Comparison of ENCODE assay signal across 36 cellular contexts in the genomic region with DNA sequence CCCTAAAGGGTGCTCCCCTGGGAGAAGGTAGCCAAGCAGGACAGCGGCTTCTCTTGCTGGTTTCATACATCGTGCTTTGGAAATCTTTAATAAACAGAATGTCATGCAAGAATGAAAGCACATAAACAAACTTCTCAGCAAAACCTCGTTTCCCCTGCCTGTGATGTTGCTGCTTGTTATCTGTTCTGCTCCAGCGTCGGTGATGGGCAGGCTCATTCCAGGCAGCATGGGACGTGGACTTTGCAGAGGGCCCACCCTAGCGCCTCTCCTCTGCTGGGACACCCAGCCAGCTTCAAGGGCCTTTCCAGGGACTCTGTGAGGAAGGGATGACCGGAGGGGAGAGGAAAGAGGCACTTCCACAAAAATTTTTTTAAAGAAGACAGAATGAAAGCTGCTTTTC.
"Had no signal": no experiment of that assay in that cellular context is flagged by ENCODE, and none has a peak within 500 bp of the region (broad histone marks: within the 10 kb centered on the region; RNA-seq: fewer than 3 reads in every experiment).

No MANE protein-coding gene starts in this region.

- H3K27ac ChIP-seq: brain microvascular endothelial cell, coronary artery, dorsolateral prefrontal cortex, esophagus muscularis mucosa, foreskin keratinocyte, gastrocnemius medialis, heart left ventricle, WERI-Rb-1 had no signal

- H3K4me1 Mint-ChIP-seq: activated T-helper 17 cell treated with anti-CD3 and anti-CD28 coated beads, Interleukin-2, amount 50 U/mL, for 72 hours; central memory CD8-positive, alpha-beta T cell had no signal

- H3K9me3 Mint-ChIP-seq: activated B cell treated with CpG ODN at 0.5 μM for 24 hours; activated CD8-positive, alpha-beta T cell treated with anti-CD3 and anti-CD28 coated beads for 36 hours; activated T-cell treated with anti-CD3 and anti-CD28 coated beads, Interleukin-2, amount 50 U/mL, for 24 hours; activated T-helper 17 cell treated with anti-CD3 and anti-CD28 coated beads, Interleukin-2, amount 50 U/mL, for 72 hours; central memory CD8-positive, alpha-beta T cell; T-cell; T-helper 1 cell treated with Interleukin-12 subunit alpha and Interleukin-12 subunit beta and Interleukin-4 antibody, amounts not matched to agents 30 μg/mL and 1 μg/mL, for 36 hours had no signal

- H3K36me3 ChIP-seq: brain microvascular endothelial cell, esophagus muscularis mucosa, gastrocnemius medialis, heart left ventricle, WERI-Rb-1 had no signal

- H3K9me3 ChIP-seq: esophagus muscularis mucosa, gastrocnemius medialis, heart left ventricle had no signal

- H3K36me3 Mint-ChIP-seq: activated naive CD8-positive, alpha-beta T cell; T-cell had no signal

- DNase-seq: activated B cell treated with CpG ODN at 0.5 μM for 24 hours; activated CD4-positive, alpha-beta T cell treated with anti-CD3 and anti-CD28 coated beads for 48 hours; activated CD4-positive, alpha-beta T cell treated with anti-CD3 and anti-CD28 coated beads, Interleukin-2, amount 50 U/mL, for 1 hour; activated CD4-positive, alpha-beta T cell treated with anti-CD3 and anti-CD28 coated beads, Interleukin-2, amount 50 U/mL, for 48 hours; activated CD8-positive, alpha-beta memory T cell treated with anti-CD3 and anti-CD28 coated beads for 24 hours; activated CD8-positive, alpha-beta memory T cell treated with anti-CD3 and anti-CD28 coated beads, Interleukin-2, amount 50 U/mL, for 4 hours; activated CD8-positive, alpha-beta T cell treated with anti-CD3 and anti-CD28 coated beads for 36 hours; activated effector memory CD4-positive, alpha-beta T cell treated with Interleukin-2 at 50 U/mL for 16 hours; activated gamma-delta T cell treated with Interleukin-2 at 50 U/mL for 16 hours; activated naive CD4-positive, alpha-beta T cell treated with anti-CD3 and anti-CD28 coated beads, Interleukin-2, amount 50 U/mL, for 16 hours; activated naive CD4-positive, alpha-beta T cell treated with Interleukin-2 at 50 U/mL for 16 hours; activated T-cell treated with anti-CD3 and anti-CD28 coated beads for 4 hours; activated T-cell treated with anti-CD3 and anti-CD28 coated beads, Interleukin-2, amount 50 U/mL, for 24 hours; amniotic stem cell; anterior cingulate cortex; brain microvascular endothelial cell; dorsolateral prefrontal cortex; effector memory CD4-positive, alpha-beta T cell; erythroblast; foreskin keratinocyte; gastrocnemius medialis; glutamatergic neuron; heart left ventricle; T-cell; T1000; WERI-Rb-1 had no signal

- FAIRE-seq: astrocyte, bronchial epithelial cell had no signal

- H3K4me3 Mint-ChIP-seq: activated B cell treated with CpG ODN at 0.5 μM for 24 hours; activated CD8-positive, alpha-beta T cell treated with anti-CD3 and anti-CD28 coated beads for 36 hours; activated naive CD8-positive, alpha-beta T cell; activated T-cell treated with anti-CD3 and anti-CD28 coated beads, Interleukin-2, amount 50 U/mL, for 24 hours; activated T-helper 17 cell treated with anti-CD3 and anti-CD28 coated beads, Interleukin-2, amount 50 U/mL, for 72 hours; central memory CD8-positive, alpha-beta T cell; dendritic cell treated with granulocyte-macrophage colony-stimulating factor and Interleukin-4, amounts not matched to agents 40 ng/mL and 50 ng/mL, for 4 days; T-cell; T-helper 1 cell treated with Interleukin-12 subunit alpha and Interleukin-12 subunit beta and Interleukin-4 antibody, amounts not matched to agents 30 μg/mL and 1 μg/mL, for 36 hours had no signal

- H3K4me1 ChIP-seq: foreskin keratinocyte, gastrocnemius medialis had no signal

- H3K4me3 ChIP-seq: coronary artery, dorsolateral prefrontal cortex, esophagus muscularis mucosa, gastrocnemius medialis, heart left ventricle had no signal

- H3K27me3 ChIP-seq: brain microvascular endothelial cell, dorsolateral prefrontal cortex, esophagus muscularis mucosa, foreskin keratinocyte, gastrocnemius medialis, heart left ventricle had no signal

- H3K27me3 Mint-ChIP-seq: activated T-cell treated with anti-CD3 and anti-CD28 coated beads, Interleukin-2, amount 50 U/mL, for 24 hours; activated T-helper 17 cell treated with anti-CD3 and anti-CD28 coated beads, Interleukin-2, amount 50 U/mL, for 72 hours; central memory CD8-positive, alpha-beta T cell had no signal

- ATAC-seq: activated CD4-positive, CD25-positive, alpha-beta regulatory T cell treated with anti-CD3 and anti-CD28 coated beads, Interleukin-2, amount 50 U/mL, for 24 hours; activated CD8-positive, alpha-beta T cell treated with anti-CD3 and anti-CD28 coated beads for 36 hours; activated T-helper 17 cell treated with anti-CD3 and anti-CD28 coated beads, Interleukin-2, amount 50 U/mL, for 72 hours; foreskin keratinocyte; gastrocnemius medialis; heart left ventricle; T-cell had no signal

- H3K27ac Mint-ChIP-seq: activated B cell treated with CpG ODN at 0.5 μM for 24 hours; activated CD8-positive, alpha-beta T cell treated with anti-CD3 and anti-CD28 coated beads for 36 hours; activated naive CD8-positive, alpha-beta T cell; activated T-cell treated with anti-CD3 and anti-CD28 coated beads, Interleukin-2, amount 50 U/mL, for 24 hours; activated T-helper 17 cell treated with anti-CD3 and anti-CD28 coated beads, Interleukin-2, amount 50 U/mL, for 72 hours; dendritic cell treated with granulocyte-macrophage colony-stimulating factor and Interleukin-4, amounts not matched to agents 40 ng/mL and 50 ng/mL, for 4 days; T-cell; T-helper 1 cell treated with Interleukin-12 subunit alpha and Interleukin-12 subunit beta and Interleukin-4 antibody, amounts not matched to agents 30 μg/mL and 1 μg/mL, for 36 hours had no signal
